Comparison of ENCODE assay signal across 8 cellular contexts in genomic region chr4:158172558-158173258, GRCh38. TPM values are rescaled to one million over a fixed set of nuclear protein-coding genes. Genes with fewer than 3 reads are reported as not detected.
DNase-seq lines count a peak whose midpoint lies in the region; ATAC-seq and TF ChIP-seq lines count a peak whose summit lies in the region.

Gene GASK1B (minus strand): TSS chr4:158173025. CDS start chr4:158171375, 1,650 bp downstream.

- H3K27ac ChIP-seq in 22Rv1, result peak within 1 kb of the TSS; percentile 54
- no peak within 1 kb of the TSS for H3K27ac ChIP-seq in KMS-11

- H4K20me1 ChIP-seq in KMS-11 (ENCODE audit: insufficient read depth), result no peaks in the 10 kb centered on the region

- ATAC-seq in T-helper 17 cell (no peak), HG02970 (IDR thresholded peaks at IDR 0.05; ENCODE audit: low FRiP score, unreplicated experiment) (no peak)

- H3K36me3 ChIP-seq in KMS-11 (ENCODE audit: insufficient read depth), result no peaks in the 10 kb centered on the region

- H2AFZ ChIP-seq in KMS-11 (ENCODE audit: low read depth), result peak within 1 kb of the TSS; percentile 50

- peaks cover 12% of the 10 kb centered on the region for H3K4me1 Mint-ChIP-seq in T-helper 17 cell

- no peak within 1 kb of the TSS for H3K27ac Mint-ChIP-seq in T-helper 17 cell

- peak within 1 kb of the TSS; percentile 56 for H3K4me2 ChIP-seq in KMS-11

- TF ChIP-seq CTCF in 22Rv1 (IDR thresholded peaks at IDR 0.05), result peak; percentile 81
- peak; percentile 33 for TF ChIP-seq CTCF in GM12865 (IDR thresholded peaks at IDR 0.05; ENCODE audit: insufficient read depth, low read depth, low read length, missing control alignments)
- peak; percentile 85 for TF ChIP-seq CTCF in KMS-11 (conservative IDR thresholded peaks at IDR 0.05; ENCODE audit: low read depth, low read length)

- H3K4me3 ChIP-seq in GM12865 (ENCODE audit: low read depth, low read length) (no peak within 1 kb of the TSS), KMS-11 (IDR thresholded peaks at IDR 0.05; ENCODE audit: insufficient read depth, low read depth, low read length) (no peak within 1 kb of the TSS)

- H3K9me3 ChIP-seq in T-helper 17 cell (ENCODE audit: control insufficient read depth, low read length, poor library complexity, severe bottlenecking), result no peaks in the 10 kb centered on the region

- H3K4me1 ChIP-seq in KMS-11 (ENCODE audit: low read depth, poor library complexity, severe bottlenecking), result peaks cover 10% of the 10 kb centered on the region

- no peak within 1 kb of the TSS for H3K9ac ChIP-seq in KMS-11

- peak; percentile 35 for DNase-seq in GM12865 (ENCODE audit: low read depth)
- no peak for DNase-seq in T-helper 17 cell
- peak; percentile 42 for DNase-seq in fibroblast of the conjunctiva (ENCODE audit: low read depth)
- no peak for DNase-seq in occipital lobe (lab: John Stamatoyannopoulos, UW)
- DNase-seq in activated CD8-positive, alpha-beta memory T cell treated with anti-CD3 and anti-CD28 coated beads, Interleukin-2, amount 50 U/mL, for 48 hours, result no peak

- H3K79me2 ChIP-seq in KMS-11 (ENCODE audit: insufficient read depth, low read depth), result no peaks in the 10 kb centered on the region

- H3K27me3 Mint-ChIP-seq in T-helper 17 cell, result peaks cover 47% of the 10 kb centered on the region

- peak within 1 kb of the TSS; percentile 51 for H3K4me3 Mint-ChIP-seq in T-helper 17 cell

- H3K36me3 Mint-ChIP-seq in T-helper 17 cell (ENCODE audit: low read depth), result peaks cover 2% of the 10 kb centered on the region

- H3K27me3 ChIP-seq in KMS-11 (ENCODE audit: insufficient read depth, low read depth), result no peaks in the 10 kb centered on the region

RNA-seq across cellular contexts. Expression of gene GASK1B, which starts in this region (rescaled TPM):
- total RNA-seq in T-helper 17 cell (1 to 10 TPM; 1.3 to 1.8 TPM), occipital lobe (10.3 TPM)

Comparison
In these comparisons a context has a peak if more than half of its experiments do, and no peak if none do; other contexts are left out.
1. CTCF ChIP-seq: peak in every context shown above with its lines; median percentile 85 in KMS-11; 81 in 22Rv1; 33 in GM12865.
2. DNase-seq: peak in GM12865 (single experiment) and fibroblast of the conjunctiva (single experiment); none in T-helper 17 cell (0 of 3), occipital lobe (single experiment) and activated CD8-positive, alpha-beta memory T cell treated with anti-CD3 and anti-CD28 coated beads, Interleukin-2, amount 50 U/mL, for 48 hours (single experiment).